ENCODE assay signal across 8 cellular contexts in the genomic region with DNA sequence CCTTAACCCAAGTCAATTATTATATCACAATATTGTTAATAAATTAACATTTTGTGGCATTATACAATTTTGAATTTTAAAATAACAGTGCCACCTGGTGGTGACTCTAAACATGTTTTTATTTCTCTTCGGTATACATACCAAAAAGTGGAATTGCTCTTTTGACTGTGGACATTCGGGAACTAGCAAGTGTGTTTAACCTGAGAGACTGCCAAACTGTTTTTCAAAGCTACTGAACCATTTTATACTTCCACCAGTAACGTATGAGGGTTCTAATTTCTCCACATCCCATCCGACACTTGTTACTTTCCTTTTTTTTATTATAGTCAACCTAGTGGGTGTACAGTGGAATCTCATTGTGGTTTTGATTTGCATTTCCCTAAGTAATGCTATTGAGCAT. TPM values are rescaled to one million over a fixed set of nuclear protein-coding genes. Genes with fewer than 3 reads are reported as not detected.
DNase-seq lines count a peak whose midpoint lies in the region; ATAC-seq, FAIRE-seq and TF ChIP-seq lines count a peak whose summit lies in the region.

No MANE protein-coding gene starts in this region.

- H3K27me3 ChIP-seq in breast epithelium (no peaks in the 10 kb centered on the region), HepG2 (ENCODE audit: control insufficient read depth in 1 of 2, insufficient read depth in 2 of 2, low read length in 2 of 2) (no peaks in the 10 kb centered on the region), MG63 (no peaks in the 10 kb centered on the region)

- H3K27ac ChIP-seq in breast epithelium, result no peak overlapping the region
- H3K27ac ChIP-seq in HepG2 (ENCODE audit: extremely low read length, insufficient read depth, low read length), result no peak overlapping the region

- H2AFZ ChIP-seq in HepG2 (ENCODE audit: low read length), result no peak overlapping the region

- no peaks in the 10 kb centered on the region for H3K79me2 ChIP-seq in HepG2 (ENCODE audit: insufficient read depth, low read length)

- no peaks in the 10 kb centered on the region for H3K36me3 ChIP-seq in breast epithelium
- H3K36me3 ChIP-seq in HepG2 (replicated peaks in 1 of 2; ENCODE audit: control insufficient read depth in 1 of 2, insufficient read depth in 2 of 2, low read length in 2 of 2), result no peaks in the 10 kb centered on the region
- no peaks in the 10 kb centered on the region for H3K36me3 ChIP-seq in MG63

- H3K9ac ChIP-seq in HepG2 (ENCODE audit: insufficient read depth, low read depth, low read length), result no peak overlapping the region

- no peak overlapping the region for H3K4me3 ChIP-seq in breast epithelium
- H3K4me3 ChIP-seq in HepG2 (replicated peaks in 1 of 3; ENCODE audit: insufficient read depth in 1 of 3, low read depth in 2 of 3, low read length in 3 of 3), result no peak overlapping the region
- H3K4me3 ChIP-seq in MG63, result no peak overlapping the region

- in situ Hi-C loops in HepG2 (cut with HindIII; ENCODE audit: extremely low pct_ligation_motif_present, low pct_unique_long_range_greater_than_20kb), result loop anchor here (25.0 kb wide), 1 partner anchor 599 kb away; no protein-coding TSS in a partner anchor

- H3K4me2 ChIP-seq in HepG2 (ENCODE audit: low read depth, low read length), result no peak overlapping the region

- H4K20me1 ChIP-seq in HepG2 (ENCODE audit: insufficient read depth, low read length), result no peaks in the 10 kb centered on the region

- TF ChIP-seq CTCF in breast epithelium (IDR thresholded peaks at IDR 0.05), result peak; percentile 58 to 69 (median 69)
- peak; percentile 56 for TF ChIP-seq CTCF in HepG2 (CRISPR knock-in tag; IDR thresholded peaks at IDR 0.05)

- POLR2A ChIA-PET in HepG2 (lab: Yijun Ruan, JAX), result no interaction called here

- H3K4me1 ChIP-seq in breast epithelium (no peaks in the 10 kb centered on the region), HepG2 (ENCODE audit: insufficient read depth, low read length) (peaks cover 6% of the 10 kb centered on the region)

- BruUV-seq in HepG2 (replicated peaks; lab: Mats Ljungman, UMichigan), result no TSS peak

- 31% methylated on average over 4 of the region's 4 CpGs for WGBS in HepG2 (ENCODE audit: low lambda C conversion rate)

- no peak for TF ChIP-seq EP300 in HepG2 (IDR thresholded peaks at IDR 0.05; ENCODE audit: low read depth in 2 of 2, low read length in 2 of 2)
- TF ChIP-seq EP300 in HepG2 (CRISPR knock-in tag; IDR thresholded peaks at IDR 0.05; ENCODE audit: borderline replicate concordance), result no peak

- no peaks in the 10 kb centered on the region for H3K9me3 ChIP-seq in breast epithelium
- 0 out of 2 replicates have a peak, but pooled peaks cover 6% of the 10 kb centered on the region for H3K9me3 ChIP-seq in HepG2 (ENCODE audit: low read length)
- 0 out of 2 replicates have a peak, but pooled peaks cover 3% of the 10 kb centered on the region for H3K9me3 ChIP-seq in MG63

- ATAC-seq in Right ventricle myocardium superior (ENCODE audit: poor library complexity) (peak; percentile 53), HepG2 (peak; percentile 57), HG02798 (IDR thresholded peaks at IDR 0.05; ENCODE audit: poor library complexity, unreplicated experiment) (no peak), GM18519 (IDR thresholded peaks at IDR 0.05; ENCODE audit: low FRiP score, unreplicated experiment) (no peak)

- FAIRE-seq in HepG2 (lab: Jason Lieb, UNC), result peak; percentile 39

- intact Hi-C loops in Right ventricle myocardium superior (cut with DNase I) (loop anchor here (5.0 to 10.0 kb wide), 2 partner anchors 264 to 607 kb away; no protein-coding TSS in a partner anchor), cardiac septum (cut with DNase I) (loop anchor here (2.0 to 5.0 kb wide), 2 partner anchors 264 to 603 kb away; no protein-coding TSS in a partner anchor), breast epithelium (cut with DNase I; ENCODE audit: low total_unique reads) (loop anchor here (10.0 kb wide), 1 partner anchor 267 kb away; no protein-coding TSS in a partner anchor), HepG2 (cut with micrococcal nuclease; ENCODE audit: unreplicated experiment) (loop anchor here (1.0 to 2.0 kb wide), 3 partner anchors 29 to 264 kb away; a partner anchor contains a TSS)

- DNase-seq in Right ventricle myocardium superior (no peak), cardiac septum (ENCODE audit: low spot score) (no peak), NCI-H2227 treated with DMSO at 0.1 percent for 48 hours (lab: John Stamatoyannopoulos, UW) (peak; percentile 21), breast epithelium (ENCODE audit: low spot score in 2 of 2) (no peak), HepG2 (ENCODE audit: low spot score) (peak; percentile 37), MG63 (no peak)

- CTCF ChIA-PET in HepG2 (lab: Yijun Ruan, JAX; ENCODE audit: low intra/inter-chr PET ratio, low total read pairs), result interaction anchor here (1.5 to 3.0 kb wide), 4 partner anchors 27 to 275 kb away, joined by 6 to 12 read pairs (median 9); no protein-coding TSS in a partner anchor

- 0 out of 2 replicates have a peak, but pooled peaks have one; percentile 36 for TF ChIP-seq RAD21 in HepG2 (CRISPR knock-in tag; IDR thresholded peaks at IDR 0.05)

- TF ChIP-seq POLR2A in breast epithelium (IDR thresholded peaks at IDR 0.05) (no peak), HepG2 (IDR thresholded peaks at IDR 0.05; ENCODE audit: insufficient read depth in 1 of 2, low read depth in 2 of 2, low read length in 2 of 2) (no peak)

RNA-seq across cellular contexts. Expression of a gene that starts 18.3 kb away (rescaled TPM):
- total RNA-seq in Right ventricle myocardium superior, result 292 TPM
- 103 TPM for total RNA-seq in cardiac septum
- total RNA-seq in breast epithelium, result 100 to 1,000 TPM in 1 of 3 donors, 10 to 100 TPM in 2; 30.7 to 124 (median 52.8) TPM
- total RNA-seq in HepG2 (2016; rRNA removed; fragmentation: Illumina TruSeq; extraction: Trizol), result 55.3 and 76.3 TPM in 2 replicates
- total RNA-seq in HepG2 (2016; cell fraction: cytosol; rRNA removed; fragmentation: Illumina TruSeq; extraction: Trizol; ENCODE audit: low read depth), result 26.8 and 28.8 TPM in 2 replicates
- total RNA-seq in HepG2 (2016; cell fraction: insoluble cytoplasmic fraction; rRNA removed; fragmentation: Illumina TruSeq; extraction: Trizol), result 57.7 and 86.7 TPM in 2 replicates
- total RNA-seq in HepG2 (2016; cell fraction: membrane; rRNA removed; fragmentation: Illumina TruSeq; extraction: Trizol), result 36.5 and 40.1 TPM in 2 replicates
- 32.2 and 40.4 TPM in 2 replicates for total RNA-seq in HepG2 (2016; cell fraction: nucleus; rRNA removed; fragmentation: Illumina TruSeq; extraction: Trizol)
- 57.7 and 80.2 TPM in 2 replicates for polyA plus RNA-seq in HepG2 (2011; rRNA removed)
- 36.9 and 43.5 TPM in 2 replicates for polyA plus RNA-seq in HepG2 (2011; cell fraction: cytosol; rRNA removed)
- 22.2 and 23.4 TPM in 2 replicates for polyA plus RNA-seq in HepG2 (2011; cell fraction: nucleus; rRNA removed)
- 47.7 and 65.1 TPM in 2 replicates for polyA plus RNA-seq in HepG2 (2012)
- 18.6 and 21.0 TPM in 2 replicates for polyA plus RNA-seq in HepG2 (2016; cell fraction: cytosol; fragmentation: Illumina TruSeq; extraction: Trizol; ENCODE audit: low read depth)
- 69.6 and 82.4 TPM in 2 replicates for polyA plus RNA-seq in HepG2 (2016; cell fraction: insoluble cytoplasmic fraction; fragmentation: Illumina TruSeq; extraction: Trizol; ENCODE audit: low read depth)
- polyA plus RNA-seq in HepG2 (2016; cell fraction: membrane; fragmentation: Illumina TruSeq; extraction: Trizol; ENCODE audit: low read depth), result 26.5 and 28.6 TPM in 2 replicates
- 38.5 and 39.3 TPM in 2 replicates for polyA plus RNA-seq in HepG2 (2016; cell fraction: nucleus; fragmentation: Illumina TruSeq; extraction: Trizol; ENCODE audit: insufficient read depth, low read depth)
- 28.6 and 43.8 TPM in 2 replicates for polyA minus RNA-seq in HepG2 (2011; rRNA and poly(A)+ RNA removed; ENCODE audit: low replicate concordance)
- polyA minus RNA-seq in HepG2 (2011; cell fraction: cytosol; rRNA and poly(A)+ RNA removed), result 58.9 and 62.7 TPM in 2 replicates
- 66.0 and 70.4 TPM in 2 replicates for polyA minus RNA-seq in HepG2 (2011; cell fraction: nucleus; rRNA and poly(A)+ RNA removed)
- 32.1 and 44.3 TPM in 2 replicates for total RNA-seq in MG63 (2014; rRNA removed; shearing (Covaris generic); ENCODE audit: low replicate concordance)

RNA-seq across cellular contexts. Expression of a gene that starts 28.2 kb away (rescaled TPM):
- 13.7 TPM for total RNA-seq in Right ventricle myocardium superior
- total RNA-seq in cardiac septum, result 20.8 TPM
- 10 to 100 TPM; 30.6 to 80.2 (median 50.5) TPM for total RNA-seq in breast epithelium
- 52.8 and 79.5 TPM in 2 replicates for total RNA-seq in HepG2 (2016; rRNA removed; fragmentation: Illumina TruSeq; extraction: Trizol)
- 116 and 122 TPM in 2 replicates for total RNA-seq in HepG2 (2016; cell fraction: cytosol; rRNA removed; fragmentation: Illumina TruSeq; extraction: Trizol; ENCODE audit: low read depth)
- total RNA-seq in HepG2 (2016; cell fraction: insoluble cytoplasmic fraction; rRNA removed; fragmentation: Illumina TruSeq; extraction: Trizol), result 55.6 and 78.0 TPM in 2 replicates
- 44.6 and 47.8 TPM in 2 replicates for total RNA-seq in HepG2 (2016; cell fraction: membrane; rRNA removed; fragmentation: Illumina TruSeq; extraction: Trizol)
- total RNA-seq in HepG2 (2016; cell fraction: nucleus; rRNA removed; fragmentation: Illumina TruSeq; extraction: Trizol), result 33.0 and 35.9 TPM in 2 replicates
- 35.6 and 61.1 TPM in 2 replicates for polyA plus RNA-seq in HepG2 (2011; rRNA removed)
- 23.4 and 43.1 TPM in 2 replicates for polyA plus RNA-seq in HepG2 (2011; cell fraction: cytosol; rRNA removed)
- polyA plus RNA-seq in HepG2 (2011; cell fraction: nucleus; rRNA removed), result 33.0 and 38.2 TPM in 2 replicates
- 20.2 and 22.4 TPM in 2 replicates for polyA plus RNA-seq in HepG2 (2012)
- 2.3 and 2.6 TPM in 2 replicates for polyA plus RNA-seq in HepG2 (2016; cell fraction: cytosol; fragmentation: Illumina TruSeq; extraction: Trizol; ENCODE audit: low read depth)
- 67.1 and 71.0 TPM in 2 replicates for polyA plus RNA-seq in HepG2 (2016; cell fraction: insoluble cytoplasmic fraction; fragmentation: Illumina TruSeq; extraction: Trizol; ENCODE audit: low read depth)
- polyA plus RNA-seq in HepG2 (2016; cell fraction: membrane; fragmentation: Illumina TruSeq; extraction: Trizol; ENCODE audit: low read depth), result 10.9 and 11.4 TPM in 2 replicates
- 30.4 TPM in 2 replicates for polyA plus RNA-seq in HepG2 (2016; cell fraction: nucleus; fragmentation: Illumina TruSeq; extraction: Trizol; ENCODE audit: insufficient read depth, low read depth)
- polyA minus RNA-seq in HepG2 (2011; rRNA and poly(A)+ RNA removed; ENCODE audit: low replicate concordance), result 104 and 144 TPM in 2 replicates
- 55.4 and 66.1 TPM in 2 replicates for polyA minus RNA-seq in HepG2 (2011; cell fraction: cytosol; rRNA and poly(A)+ RNA removed)
- 44.7 and 50.8 TPM in 2 replicates for polyA minus RNA-seq in HepG2 (2011; cell fraction: nucleus; rRNA and poly(A)+ RNA removed)
- total RNA-seq in MG63 (2014; rRNA removed; shearing (Covaris generic); ENCODE audit: low replicate concordance), result 16.3 and 20.7 TPM in 2 replicates

Comparison
In these comparisons a context has a peak if more than half of its experiments do, and no peak if none do; other contexts are left out.
1. ATAC-seq: peak in Right ventricle myocardium superior (single experiment) and HepG2 (single experiment); none in HG02798 (single experiment) and GM18519 (single experiment).
2. DNase-seq: peak in NCI-H2227 treated with DMSO at 0.1 percent for 48 hours (single experiment) and HepG2 (single experiment); none in Right ventricle myocardium superior (single experiment), cardiac septum (single experiment), breast epithelium (0 of 2) and MG63 (single experiment).